Comparison of ENCODE assay signal across 19 cellular contexts in genomic region chr6:37840143-37840939, GRCh38. TPM values are rescaled to one million over a fixed set of nuclear protein-coding genes. Genes with fewer than 3 reads are reported as not detected.
DNase-seq lines count a peak whose midpoint lies in the region; ATAC-seq, FAIRE-seq and TF ChIP-seq lines count a peak whose summit lies in the region.
"Had no signal": no experiment of that assay in that cellular context is flagged by ENCODE, and none has a peak within 500 bp of the region (broad histone marks: within the 10 kb centered on the region; RNA-seq: fewer than 3 reads in every experiment).

No MANE protein-coding gene starts in this region.

- H3K4me1 ChIP-seq in adipocyte (ENCODE audit: control insufficient read depth, insufficient read depth, low read length) = peaks cover 39% of the 10 kb centered on the region

- DNase-seq in activated naive CD4-positive, alpha-beta T cell treated with anti-CD3 and anti-CD28 coated beads, Interleukin-2, amount 50 U/mL, for 72 hours (ENCODE audit: low spot score in 2 of 2) = no peak
- no peak for DNase-seq in activated naive CD4-positive, alpha-beta T cell treated with anti-CD3 and anti-CD28 coated beads, Interleukin-2, amount 50 U/mL, for 16 hours
- DNase-seq in GM19239 (ENCODE audit: insufficient read length, low spot score) (no peak), adipocyte (ENCODE audit: low read depth) (peak; percentile 31), osteocyte (ENCODE audit: extremely low spot score, unreplicated experiment) (no peak), AG08395 (ENCODE audit: low spot score) (no peak), COLO668 (lab: John Stamatoyannopoulos, UW; ENCODE audit: unreplicated experiment) (no peak)
- DNase-seq: activated CD8-positive, alpha-beta memory T cell treated with anti-CD3 and anti-CD28 coated beads, Interleukin-2, amount 50 U/mL, for 4 hours; activated gamma-delta T cell treated with Interleukin-2 at 50 U/mL for 16 hours; CD8-positive, alpha-beta T cell; effector memory CD8-positive, alpha-beta T cell; head of caudate nucleus; NCI-H1436 treated with DMSO at 0.1 percent for 48 hours; NCI-H345; thyroid gland had no signal

- H3K36me3 ChIP-seq in adipocyte (ENCODE audit: control insufficient read depth, insufficient read depth, low read length, severe bottlenecking) = no peaks in the 10 kb centered on the region
- H3K36me3 ChIP-seq: right atrium auricular region, thyroid gland had no signal

- no peak overlapping the region for H3K4me3 Mint-ChIP-seq in osteocyte (ENCODE audit: unreplicated experiment)
- H3K4me3 Mint-ChIP-seq: CD8-positive, alpha-beta T cell; effector memory CD8-positive, alpha-beta T cell had no signal

- TF ChIP-seq CTCF in osteocyte (IDR thresholded peaks at IDR 0.05) = no peak

- H3K27me3 Mint-ChIP-seq in osteocyte (ENCODE audit: unreplicated experiment) = no peaks in the 10 kb centered on the region
- H3K27me3 Mint-ChIP-seq: effector memory CD8-positive, alpha-beta T cell had no signal

- no peaks in the 10 kb centered on the region for H3K9me3 ChIP-seq in adipocyte (ENCODE audit: control insufficient read depth, low read length)
- H3K9me3 ChIP-seq: right atrium auricular region, thyroid gland had no signal

- H3K4me3 ChIP-seq in adipocyte (ENCODE audit: low read length) = no peak overlapping the region
- H3K4me3 ChIP-seq: right atrium auricular region, thyroid gland had no signal

- H3K9ac ChIP-seq in adipocyte (ENCODE audit: low read length) = no peak overlapping the region

- H3K36me3 Mint-ChIP-seq in activated naive CD4-positive, alpha-beta T cell treated with anti-CD3 and anti-CD28 coated beads, Interleukin-2, amount 50 U/mL, for 72 hours = peaks cover 0 to 26% of the 10 kb centered on the region in 2 donors
- peaks cover 2% of the 10 kb centered on the region for H3K36me3 Mint-ChIP-seq in osteocyte (ENCODE audit: unreplicated experiment)

- no peaks in the 10 kb centered on the region for H3K9me3 Mint-ChIP-seq in activated naive CD4-positive, alpha-beta T cell treated with anti-CD3 and anti-CD28 coated beads, Interleukin-2, amount 50 U/mL, for 72 hours
- H3K9me3 Mint-ChIP-seq in osteocyte (ENCODE audit: unreplicated experiment) = no peaks in the 10 kb centered on the region
- H3K9me3 Mint-ChIP-seq: CD8-positive, alpha-beta T cell; effector memory CD8-positive, alpha-beta T cell had no signal

- H3K27me3 ChIP-seq in adipocyte (replicated peaks; ENCODE audit: control insufficient read depth, insufficient read depth, low read length) = no peaks in the 10 kb centered on the region
- H3K27me3 ChIP-seq: right atrium auricular region, thyroid gland had no signal

- H3K27ac Mint-ChIP-seq in activated naive CD4-positive, alpha-beta T cell treated with anti-CD3 and anti-CD28 coated beads, Interleukin-2, amount 50 U/mL, for 72 hours = peak overlapping the region; percentile 44 to 67
- peak overlapping the region; percentile 51 for H3K27ac Mint-ChIP-seq in osteocyte (ENCODE audit: unreplicated experiment)
- H3K27ac Mint-ChIP-seq: CD8-positive, alpha-beta T cell had no signal

- FAIRE-seq in GM19239 (lab: Jason Lieb, UNC) = peak; percentile 23
- FAIRE-seq: astrocyte had no signal

- no peak for ATAC-seq in activated naive CD4-positive, alpha-beta T cell treated with anti-CD3 and anti-CD28 coated beads, Interleukin-2, amount 50 U/mL, for 72 hours
- no peak for ATAC-seq in HG02610 (IDR thresholded peaks at IDR 0.05; ENCODE audit: unreplicated experiment)
- ATAC-seq: CD8-positive, alpha-beta T cell; effector memory CD8-positive, alpha-beta T cell; left lobe of liver had no signal

- H3K4me1 Mint-ChIP-seq in osteocyte (ENCODE audit: unreplicated experiment) = peaks cover 47% of the 10 kb centered on the region

RNA-seq across cellular contexts. Expression of gene ZFAND3, which starts 20.8 kb away (rescaled TPM):
- 10 to 100 TPM; 34.1 to 37.2 TPM for total RNA-seq in activated naive CD4-positive, alpha-beta T cell treated with anti-CD3 and anti-CD28 coated beads, Interleukin-2, amount 50 U/mL, for 72 hours
- total RNA-seq in osteocyte = 84.4 and 89.8 TPM in 2 replicates
